In genomic region chr4:118954246-118954645, GRCh38 we compare ENCODE assay signal across 10 cellular contexts.
DNase-seq lines count a peak whose midpoint lies in the region; ATAC-seq and TF ChIP-seq lines count a peak whose summit lies in the region.
"Had no signal": no experiment of that assay in that cellular context is flagged by ENCODE, and none has a peak within 500 bp of the region (broad histone marks: within the 10 kb centered on the region; RNA-seq: fewer than 3 reads in every experiment).

No MANE protein-coding gene starts in this region.

- dilution Hi-C loops in IMR-90 (cut with HindIII; ENCODE audit: low sequenced_read_pairs, unreplicated experiment) = no loop called here

- TF ChIP-seq POLR2A in IMR-90 (IDR thresholded peaks at IDR 0.05; ENCODE audit: low read depth, low read length) = no peak

- H3K9ac ChIP-seq in IMR-90 (ENCODE audit: low read depth, low read length) = no peak overlapping the region

- no peak for DNase-seq in AG04450 (ENCODE audit: low read depth, low spot score)
- DNase-seq in IMR-90 = peak; percentile 42
- no peak for DNase-seq in astrocyte of the cerebellum (ENCODE audit: low read depth)
- no peak for DNase-seq in left lobe of liver (ENCODE audit: low spot score)
- no peak for DNase-seq in activated CD8-positive, alpha-beta T cell treated with anti-CD3 and anti-CD28 coated beads, Interleukin-2, amount 10 ng/mL, durations not matched to agents 7 days and 5 days
- DNase-seq in NCI-H2196 (lab: John Stamatoyannopoulos, UW; ENCODE audit: unreplicated experiment) = no peak
- no peak for DNase-seq in SW 1271 (lab: John Stamatoyannopoulos, UW)
- DNase-seq: central memory CD4-positive, alpha-beta T cell had no signal

- H3K4ac ChIP-seq in IMR-90 (ENCODE audit: low read depth, low read length) = no peak overlapping the region

- no peak overlapping the region for H3K4me3 Mint-ChIP-seq in activated CD8-positive, alpha-beta T cell treated with anti-CD3 and anti-CD28 coated beads, Interleukin-2, amount 10 ng/mL, durations not matched to agents 7 days and 5 days
- H3K4me3 Mint-ChIP-seq: WTC11 had no signal

- H2BK15ac ChIP-seq in IMR-90 (ENCODE audit: low read depth, low read length) = no peak overlapping the region

- CTCF ChIA-PET in AG04450 (lab: Charles Lee) (interaction anchor here (0.8 to 1.9 kb wide), 4 partner anchors 9 to 179 kb away, joined by 3 to 7 read pairs (median 4); no protein-coding TSS in a partner anchor), IMR-90 (lab: Yijun Ruan, JAX) (interaction anchor here (0.6 kb wide), 1 partner anchor 253 kb away, joined by 3 read pairs; no protein-coding TSS in a partner anchor)
- CTCF ChIA-PET in activated CD8-positive, alpha-beta T cell treated with anti-CD3 and anti-CD28 coated beads, Interleukin-2, amount 10 ng/mL, durations not matched to agents 7 days and 5 days (lab: Charles Lee) = no interaction called here

- no peak overlapping the region for H3K4me3 ChIP-seq in AG04450 (ENCODE audit: low read depth, low read length)
- no peak overlapping the region for H3K4me3 ChIP-seq in IMR-90 (ENCODE audit: insufficient read depth, low read depth, low read length)
- H3K4me3 ChIP-seq in astrocyte of the cerebellum (ENCODE audit: low read depth, low read length) = no peak overlapping the region

- H3K56ac ChIP-seq in IMR-90 (ENCODE audit: extremely low read depth, insufficient read depth, low read length) = no peak overlapping the region

- peak; percentile 41; the same call in 1 of the 2 replicates for TF ChIP-seq RAD21 in IMR-90 (IDR thresholded peaks at IDR 0.05; ENCODE audit: low read length)

- no peak overlapping the region for H3K27ac Mint-ChIP-seq in activated CD8-positive, alpha-beta T cell treated with anti-CD3 and anti-CD28 coated beads, Interleukin-2, amount 10 ng/mL, durations not matched to agents 7 days and 5 days
- H3K27ac Mint-ChIP-seq: WTC11 had no signal

- no peak overlapping the region for H2AK9ac ChIP-seq in IMR-90 (replicated peaks; ENCODE audit: low read depth, low read length, poor library complexity)

- no peak overlapping the region for H3K18ac ChIP-seq in IMR-90 (ENCODE audit: low read depth, low read length)

- no peak overlapping the region for H2BK20ac ChIP-seq in IMR-90 (ENCODE audit: low read depth, low read length)

- no peaks in the 10 kb centered on the region for H3K4me1 Mint-ChIP-seq in activated CD8-positive, alpha-beta T cell treated with anti-CD3 and anti-CD28 coated beads, Interleukin-2, amount 10 ng/mL, durations not matched to agents 7 days and 5 days (ENCODE audit: low read depth)

- intact Hi-C loops in IMR-90 (cut with micrococcal nuclease) = no loop called here

- peaks cover 15% of the 10 kb centered on the region for H3K27me3 Mint-ChIP-seq in activated CD8-positive, alpha-beta T cell treated with anti-CD3 and anti-CD28 coated beads, Interleukin-2, amount 10 ng/mL, durations not matched to agents 7 days and 5 days (ENCODE audit: low read depth)

- no peak overlapping the region for H3K27ac ChIP-seq in AG04450 (ENCODE audit: low read depth, low read length)
- no peak overlapping the region for H3K27ac ChIP-seq in IMR-90 (ENCODE audit: insufficient read depth, low read length)

- no peak overlapping the region for H4K5ac ChIP-seq in IMR-90 (ENCODE audit: low read depth, low read length)

- H3K4me2 ChIP-seq in IMR-90 (ENCODE audit: low read depth, low read length) = no peak overlapping the region

- H3K4me1 ChIP-seq in IMR-90 (ENCODE audit: control insufficient read depth, insufficient read depth, low read length) = no peaks in the 10 kb centered on the region

- no peak overlapping the region for H2BK5ac ChIP-seq in IMR-90 (ENCODE audit: low read depth, low read length, poor library complexity, severe bottlenecking)

- no peak overlapping the region for H3K14ac ChIP-seq in IMR-90 (replicated peaks; ENCODE audit: low read depth, low read length)

- H2AK5ac ChIP-seq in IMR-90 (ENCODE audit: low read depth, low read length) = no peak overlapping the region

- in situ Hi-C loops in IMR-90 (cut with MboI; ENCODE audit: low sequenced_read_pairs) = loop anchor here (25.0 kb wide), 1 partner anchor 417 kb away; no protein-coding TSS in a partner anchor
- in situ Hi-C loops in astrocyte of the cerebellum (cut with HindIII; ENCODE audit: low sequenced_read_pairs) = loop anchor here (25.0 kb wide), 1 partner anchor 217 kb away; no protein-coding TSS in a partner anchor

- H4K91ac ChIP-seq in IMR-90 (ENCODE audit: insufficient read depth, low read depth, low read length) = no peak overlapping the region

- WGBS in IMR-90 (ENCODE audit: extremely low coverage in 2 of 2, insufficient read length in 1 of 2), 2 experiments = 20% methylated on average over 1 of the region's 2 CpGs; no CpG with 5 or more reads in 1 of the 2 experiments

- no peak overlapping the region for H4K8ac ChIP-seq in IMR-90 (ENCODE audit: low read depth in 2 of 2, low read length in 2 of 2)

- ATAC-seq in IMR-90 (ENCODE audit: low read depth) (peak; percentile 72), left lobe of liver (peak; percentile 89), HG03342 (IDR thresholded peaks at IDR 0.05; ENCODE audit: unreplicated experiment) (no peak)
- no peak for ATAC-seq in activated CD8-positive, alpha-beta T cell treated with anti-CD3 and anti-CD28 coated beads, Interleukin-2, amount 10 ng/mL, durations not matched to agents 7 days and 5 days
- ATAC-seq: WTC11 had no signal

- H3K9me1 ChIP-seq in IMR-90 (ENCODE audit: insufficient read depth, low read length) = no peaks in the 10 kb centered on the region

- H3K9me3 ChIP-seq in AG04450 (ENCODE audit: control insufficient read depth, insufficient read depth, low read length) = no peaks in the 10 kb centered on the region
- H3K9me3 ChIP-seq in IMR-90 (ENCODE audit: control insufficient read depth, insufficient read depth, low read length) = no peaks in the 10 kb centered on the region

- no peak overlapping the region for H3K23ac ChIP-seq in IMR-90 (ENCODE audit: low read depth, low read length)

- no peaks in the 10 kb centered on the region for H3K9me3 Mint-ChIP-seq in activated CD8-positive, alpha-beta T cell treated with anti-CD3 and anti-CD28 coated beads, Interleukin-2, amount 10 ng/mL, durations not matched to agents 7 days and 5 days (ENCODE audit: insufficient read depth)
- H3K9me3 Mint-ChIP-seq: WTC11 had no signal

- TF ChIP-seq CTCF in AG04450 (IDR thresholded peaks at IDR 0.05; ENCODE audit: low read depth, low read length) (peak; percentile 46), IMR-90 (conservative IDR thresholded peaks at IDR 0.05; ENCODE audit: low read depth, low read length) (peak; percentile 42), astrocyte of the cerebellum (IDR thresholded peaks at IDR 0.05; ENCODE audit: low read depth, low read length, missing control alignments) (peak; percentile 52)

- POLR2A ChIA-PET in AG04450 (lab: Yijun Ruan, JAX) (no interaction called here), IMR-90 (lab: Charles Lee; ENCODE audit: unreplicated experiment) (no interaction called here)
- POLR2A ChIA-PET in activated CD8-positive, alpha-beta T cell treated with anti-CD3 and anti-CD28 coated beads, Interleukin-2, amount 10 ng/mL, durations not matched to agents 7 days and 5 days (lab: Charles Lee) = no interaction called here

- no TSS peak for BruUV-seq in IMR-90 (replicated peaks; lab: Mats Ljungman, UMichigan)

- no peaks in the 10 kb centered on the region for H3K79me1 ChIP-seq in IMR-90 (ENCODE audit: low read depth in 1 of 2, low read length in 2 of 2)

- H2AFZ ChIP-seq in IMR-90 (replicated peaks; ENCODE audit: low read length, poor library complexity) = no peak overlapping the region

- no peaks in the 10 kb centered on the region for H3K36me3 ChIP-seq in IMR-90 (ENCODE audit: control insufficient read depth, insufficient read depth, low read length)

- no peaks in the 10 kb centered on the region for H3K36me3 Mint-ChIP-seq in activated CD8-positive, alpha-beta T cell treated with anti-CD3 and anti-CD28 coated beads, Interleukin-2, amount 10 ng/mL, durations not matched to agents 7 days and 5 days (ENCODE audit: low read depth)
- H3K36me3 Mint-ChIP-seq: WTC11 had no signal

- no peaks in the 10 kb centered on the region for H4K20me1 ChIP-seq in IMR-90 (ENCODE audit: insufficient read depth, low read length)

- H2BK120ac ChIP-seq in IMR-90 (ENCODE audit: low read depth, low read length) = no peak overlapping the region

- H3K27me3 ChIP-seq in AG04450 (ENCODE audit: control insufficient read depth, insufficient read depth, low read length) (no peaks in the 10 kb centered on the region), IMR-90 (ENCODE audit: control insufficient read depth, insufficient read depth, low read length) (no peaks in the 10 kb centered on the region)

TF ChIP-seq in IMR-90, 13 proteins besides CTCF, POLR2A, EP300 and RAD21:
- peak; percentile 38 for TF ChIP-seq SMC3 (IDR thresholded peaks at IDR 0.05; ENCODE audit: low read depth, low read length)
- TF ChIP-seq MXI1 (IDR thresholded peaks at IDR 0.05; ENCODE audit: borderline replicate concordance, low read depth, low read length) = no peak
- no peak for TF ChIP-seq RFX5 (IDR thresholded peaks at IDR 0.05; ENCODE audit: low read depth, low read length)
- TF ChIP-seq RCOR1 (IDR thresholded peaks at IDR 0.05; ENCODE audit: insufficient replicate concordance, low read length) = no peak

Comparison
In these comparisons a context has a peak if more than half of its experiments do, and no peak if none do; other contexts are left out.
1. ATAC-seq: peak in IMR-90 (single experiment) and left lobe of liver (single experiment); none in activated CD8-positive, alpha-beta T cell treated with anti-CD3 and anti-CD28 coated beads, Interleukin-2, amount 10 ng/mL, durations not matched to agents 7 days and 5 days (single experiment) and HG03342 (single experiment).
2. Peak in every context shown above with its lines, with median percentiles within 50 percentile points of each other: CTCF ChIP-seq.